18 cellular contexts compared by ENCODE assay signal in the genomic region with DNA sequence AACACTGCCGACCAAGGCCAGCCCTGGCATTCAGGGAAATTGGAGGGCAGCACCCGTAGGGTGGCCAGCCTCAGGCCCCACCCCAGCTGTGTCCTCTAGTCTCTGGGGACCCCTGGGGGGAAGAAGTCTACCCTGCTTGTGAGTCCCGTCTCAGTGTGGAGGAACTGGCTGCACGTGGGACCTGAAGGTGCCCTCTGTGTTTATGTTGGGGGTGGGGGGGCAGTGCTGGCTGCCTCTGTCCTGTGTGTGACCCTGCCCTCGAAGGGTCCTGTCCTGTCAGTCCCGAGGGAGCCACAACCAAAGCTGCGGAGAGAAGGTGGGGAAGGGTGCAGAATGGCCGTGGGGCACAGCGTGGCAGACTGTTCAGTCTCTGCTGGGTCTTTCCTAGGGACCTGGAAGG. TPM values are rescaled to one million over a fixed set of nuclear protein-coding genes. Genes with fewer than 3 reads are reported as not detected.
DNase-seq lines count a peak whose midpoint lies in the region; ATAC-seq, FAIRE-seq and TF ChIP-seq lines count a peak whose summit lies in the region.
"Had no signal": no experiment of that assay in that cellular context is flagged by ENCODE, and none has a peak within 500 bp of the region (broad histone marks: within the 10 kb centered on the region; RNA-seq: fewer than 3 reads in every experiment).

No MANE protein-coding gene starts in this region.

- H3K36me3 Mint-ChIP-seq in stimulated activated memory B cell treated with anti-CD40 and anti-IgM and Interleukin-4, amounts not matched to agents 10 μg/mL and 1 μg/mL and 100 μg/mL, for 72 hours, result no peaks in the 10 kb centered on the region
- no peaks in the 10 kb centered on the region for H3K36me3 Mint-ChIP-seq in CD4-positive, alpha-beta T cell (ENCODE audit: low read depth)
- H3K36me3 Mint-ChIP-seq: CD4-positive, alpha-beta memory T cell had no signal

- no peaks in the 10 kb centered on the region for H3K4me1 Mint-ChIP-seq in stimulated activated memory B cell treated with anti-CD40 and anti-IgM and Interleukin-4, amounts not matched to agents 10 μg/mL and 1 μg/mL and 100 μg/mL, for 72 hours
- no peaks in the 10 kb centered on the region for H3K4me1 Mint-ChIP-seq in CD4-positive, alpha-beta T cell (ENCODE audit: low read depth)
- H3K4me1 Mint-ChIP-seq: CD4-positive, alpha-beta memory T cell; GM23338 had no signal

- H3K79me2 ChIP-seq in K562 (ENCODE audit: control insufficient read depth, insufficient read depth, low read length), result no peaks in the 10 kb centered on the region

- no peaks in the 10 kb centered on the region for H3K9me1 ChIP-seq in K562 (ENCODE audit: control insufficient read depth, insufficient read depth, low read length)

- no peaks in the 10 kb centered on the region for H3K9me3 Mint-ChIP-seq in stimulated activated memory B cell treated with anti-CD40 and anti-IgM and Interleukin-4, amounts not matched to agents 10 μg/mL and 1 μg/mL and 100 μg/mL, for 72 hours
- no peaks in the 10 kb centered on the region for H3K9me3 Mint-ChIP-seq in CD4-positive, alpha-beta T cell
- H3K9me3 Mint-ChIP-seq: CD4-positive, alpha-beta memory T cell; GM23338; HFFc6 had no signal

- intact Hi-C loops in Panc1 (cut with micrococcal nuclease; ENCODE audit: unreplicated experiment), result no loop called here
- intact Hi-C loops in K562 (cut with micrococcal nuclease), result no loop called here
- intact Hi-C loops in kidney (cut with DNase I), result no loop called here
- intact Hi-C loops in CD4-positive, alpha-beta T cell (cut with DNase I, micrococcal nuclease), result no loop called here

- TF ChIP-seq EP300 in K562 (IDR thresholded peaks at IDR 0.05; ENCODE audit: low read length), result no peak

- TF ChIP-seq CTCF in Panc1 (IDR thresholded peaks at IDR 0.05), result no peak
- TF ChIP-seq CTCF in K562 (IDR thresholded peaks at IDR 0.05 in 2 of 3, conservative IDR thresholded peaks at IDR 0.05 in 1 of 3; ENCODE audit: insufficient read depth in 2 of 3, low read depth in 1 of 3, low read length in 3 of 3), result no peak
- TF ChIP-seq CTCF in kidney (IDR thresholded peaks at IDR 0.05; ENCODE audit: borderline replicate concordance, extremely low read depth, insufficient read depth), result no peak
- no peak for TF ChIP-seq CTCF in CD4-positive, alpha-beta T cell (IDR thresholded peaks at IDR 0.05)

- no peak for TF ChIP-seq RAD21 in K562 (CRISPR knock-in tag; conservative IDR thresholded peaks at IDR 0.05 in 1 of 2, IDR thresholded peaks at IDR 0.05 in 1 of 2)

- peaks cover 42% of the 10 kb centered on the region for H3K27me3 Mint-ChIP-seq in stimulated activated memory B cell treated with anti-CD40 and anti-IgM and Interleukin-4, amounts not matched to agents 10 μg/mL and 1 μg/mL and 100 μg/mL, for 72 hours
- H3K27me3 Mint-ChIP-seq in CD4-positive, alpha-beta T cell, result peaks cover 34% of the 10 kb centered on the region

- H3K36me3 ChIP-seq in Panc1 (ENCODE audit: control insufficient read depth, insufficient read depth, low read length) (no peaks in the 10 kb centered on the region), K562 (ENCODE audit: control insufficient read depth, insufficient read depth, low read length) (no peaks in the 10 kb centered on the region), kidney (ENCODE audit: control insufficient read depth in 1 of 2, insufficient read depth in 2 of 2, low read length in 2 of 2) (no peaks in the 10 kb centered on the region)

- peaks cover 26% of the 10 kb centered on the region for H3K4me1 ChIP-seq in Panc1 (ENCODE audit: control insufficient read depth, insufficient read depth, low read length)
- H3K4me1 ChIP-seq in K562 (replicated peaks in 1 of 2; ENCODE audit: control insufficient read depth in 2 of 2, insufficient read depth in 2 of 2, low read length in 2 of 2), result peaks cover 0 to 9% of the 10 kb centered on the region in 2 experiments; a peak in 2 of 5 replicates
- H3K4me1 ChIP-seq in kidney (ENCODE audit: control insufficient read depth in 1 of 2, insufficient read depth in 1 of 2, low read depth in 1 of 2, low read length in 2 of 2), result peaks cover 0 to 3% of the 10 kb centered on the region in 2 donors

- in situ Hi-C loops in Panc1 (cut with HindIII; ENCODE audit: low pct_unique_long_range_greater_than_20kb, low sequenced_read_pairs), result no loop called here
- in situ Hi-C loops in K562 (cut with MboI), result no loop called here

- H3K27ac Mint-ChIP-seq in stimulated activated memory B cell treated with anti-CD40 and anti-IgM and Interleukin-4, amounts not matched to agents 10 μg/mL and 1 μg/mL and 100 μg/mL, for 72 hours, result no peak overlapping the region
- H3K27ac Mint-ChIP-seq in CD4-positive, alpha-beta T cell, result no peak overlapping the region
- H3K27ac Mint-ChIP-seq: CD4-positive, alpha-beta memory T cell; GM23338; HFFc6 had no signal

- H3K4me3 ChIP-seq in Panc1 (ENCODE audit: low read depth in 2 of 2, low read length in 2 of 2) (no peak overlapping the region), K562 (no peak overlapping the region), kidney (ENCODE audit: low read length in 2 of 2) (no peak overlapping the region)
- H3K4me3 ChIP-seq: GM23338 had no signal

- no peak for DNase-seq in Panc1 (ENCODE audit: low read depth, low spot score)
- no peak for DNase-seq in K562 (ENCODE audit: extremely low read depth in 1 of 4, low spot score in 3 of 4)
- DNase-seq in kidney, result peak; percentile 54
- DNase-seq in SHP77 treated with DMSO at 0.1 percent for 48 hours (lab: John Stamatoyannopoulos, UW), result no peak
- no peak for DNase-seq in CD4-positive, alpha-beta T cell
- DNase-seq: AML-193; Calu3; CD4-positive, alpha-beta memory T cell; DMS79 treated with DMSO at 0.1 percent for 48 hours; GF-D8; H7; HFFc6 had no signal

- no peak overlapping the region for H2AFZ ChIP-seq in K562 (ENCODE audit: low read depth, low read length)
- H2AFZ ChIP-seq: GM23338 had no signal

- no peak for ATAC-seq in Panc1
- ATAC-seq in K562, result no peak
- peak; percentile 14 for ATAC-seq in stimulated activated memory B cell treated with anti-CD40 and anti-IgM and Interleukin-4, amounts not matched to agents 10 μg/mL and 1 μg/mL and 100 μg/mL, for 72 hours
- ATAC-seq in GM21737 (IDR thresholded peaks at IDR 0.05; ENCODE audit: unreplicated experiment), result no peak
- ATAC-seq in CD4-positive, alpha-beta T cell (ENCODE audit: poor library complexity), result no peak
- ATAC-seq: GM23338, HCT116 had no signal

- BruUV-seq in Panc1 (replicated peaks; lab: Mats Ljungman, UMichigan) (no TSS peak), K562 (replicated peaks; lab: Mats Ljungman, UMichigan) (no TSS peak)

- H3K27ac ChIP-seq in Panc1 (ENCODE audit: low read length) (peak overlapping the region; percentile 39; the same call in 1 of the 2 replicates), K562 (ENCODE audit: extremely low read depth, low read depth, low read length) (no peak overlapping the region), kidney (ENCODE audit: low read depth in 2 of 2, low read length in 2 of 2) (no peak overlapping the region)
- H3K27ac ChIP-seq in CD4-positive, alpha-beta T cell (ENCODE audit: low read depth, low read length), result no peak overlapping the region
- H3K27ac ChIP-seq: C4-2B had no signal

- POLR2A ChIA-PET in Panc1 (lab: Charles Lee), result interaction anchor here (0.8 kb wide), 1 partner anchor 12 kb away, joined by 3 read pairs; no protein-coding TSS in a partner anchor
- POLR2A ChIA-PET in K562 (lab: Yijun Ruan, JAX), result no interaction called here
- POLR2A ChIA-PET in CD4-positive, alpha-beta T cell (lab: Charles Lee), result no interaction called here

- H3K9ac ChIP-seq in K562 (ENCODE audit: insufficient read depth in 1 of 2, low read depth in 2 of 2, low read length in 2 of 2) (no peak overlapping the region; a peak in 1 of 4 replicates), kidney (ENCODE audit: low read length in 2 of 2) (no peak overlapping the region)

- no peaks in the 10 kb centered on the region for H4K20me1 ChIP-seq in K562 (replicated peaks; ENCODE audit: control insufficient read depth, insufficient read depth, low read length)

- H3K4me3 Mint-ChIP-seq in stimulated activated memory B cell treated with anti-CD40 and anti-IgM and Interleukin-4, amounts not matched to agents 10 μg/mL and 1 μg/mL and 100 μg/mL, for 72 hours, result no peak overlapping the region
- H3K4me3 Mint-ChIP-seq in CD4-positive, alpha-beta T cell, result no peak overlapping the region
- H3K4me3 Mint-ChIP-seq: CD4-positive, alpha-beta memory T cell; GM23338; HFFc6 had no signal

- FAIRE-seq in K562 (lab: Jason Lieb, UNC), result no peak
- FAIRE-seq in kidney (lab: Jason Lieb, UNC), result no peak
- FAIRE-seq: A204.1 had no signal

- H3K9me3 ChIP-seq in Panc1 (ENCODE audit: control insufficient read depth, insufficient read depth, low read depth, low read length), result no peaks in the 10 kb centered on the region
- no peaks in the 10 kb centered on the region for H3K9me3 ChIP-seq in K562 (replicated peaks; ENCODE audit: control insufficient read depth, insufficient read depth, low read depth, low read length)
- H3K9me3 ChIP-seq in kidney (ENCODE audit: control insufficient read depth in 1 of 2, low read length in 2 of 2), result no peaks in the 10 kb centered on the region
- H3K9me3 ChIP-seq in CD4-positive, alpha-beta T cell (ENCODE audit: control insufficient read depth, low read length), result no peaks in the 10 kb centered on the region

- no peak for TF ChIP-seq POLR2A in K562 (conservative IDR thresholded peaks at IDR 0.05)

- H3K4me2 ChIP-seq in K562 (ENCODE audit: insufficient read depth, low read length), result no peak overlapping the region
- H3K4me2 ChIP-seq: GM23338 had no signal

- 18% methylated on average over 9 of the region's 9 CpGs for WGBS in K562 (ENCODE audit: insufficient coverage, low coverage, missing lambda C conversion rate)

- CTCF ChIA-PET in Panc1 (lab: Charles Lee) (no interaction called here), K562 (lab: Yijun Ruan, JAX; ENCODE audit: low intra/inter-chr PET ratio) (no interaction called here)
- CTCF ChIA-PET in CD4-positive, alpha-beta T cell (lab: Charles Lee), result no interaction called here

- H3K27me3 ChIP-seq in Panc1 (ENCODE audit: control insufficient read depth, insufficient read depth, low read length) (no peaks in the 10 kb centered on the region), K562 (ENCODE audit: control insufficient read depth in 2 of 2, insufficient read depth in 2 of 2, low read length in 2 of 2) (peaks cover 5 to 31% of the 10 kb centered on the region in 2 experiments; a peak in 4 of 5 replicates)
- H3K27me3 ChIP-seq in CD4-positive, alpha-beta T cell (ENCODE audit: control insufficient read depth, insufficient read depth, low read length), result peaks cover 5% of the 10 kb centered on the region

RNA-seq across cellular contexts. Expression of a gene that starts 33.5 kb away (rescaled TPM):
- total RNA-seq in Panc1 (2021; ENCODE audit: unreplicated experiment), result 67.3 TPM
- 49.4 TPM for polyA plus RNA-seq in Panc1 (2012; ENCODE audit: insufficient read length)
- 21.5 and 40.8 TPM in 2 replicates for total RNA-seq in K562 (2011; cell fraction: chromatin; rRNA removed; ENCODE audit: low replicate concordance)
- total RNA-seq in K562 (2011; cell fraction: nucleolus; rRNA removed), result 40.7 and 47.7 TPM in 2 replicates
- total RNA-seq in K562 (2011; cell fraction: nucleoplasm; rRNA removed), result 48.1 and 75.0 TPM in 2 replicates
- total RNA-seq in K562 (2014; rRNA removed), result 22.9 and 31.9 TPM in 2 replicates
- 21.9 and 22.2 TPM in 2 replicates for total RNA-seq in K562 (2014; rRNA removed; fragmentation: Illumina TruSeq; extraction: Trizol)
- 28.1 and 29.4 TPM in 2 replicates for total RNA-seq in K562 (2015; rRNA removed; fragmentation: Illumina TruSeq; extraction: Trizol)
- 37.4 and 42.8 TPM in 2 replicates for total RNA-seq in K562 (2021)
- polyA plus RNA-seq in K562 (2011; rRNA removed), result 11.9 and 16.7 TPM in 2 replicates
- 18.3 and 30.0 TPM in 2 replicates for polyA plus RNA-seq in K562 (2011; cell fraction: cytosol; rRNA removed)
- polyA plus RNA-seq in K562 (2011; cell fraction: nucleus; rRNA removed), result 5.5 and 8.8 TPM in 2 replicates
- 17.4 and 33.3 TPM in 2 replicates for polyA plus RNA-seq in K562 (2012)
- polyA plus RNA-seq in K562 (2014; fragmentation: Illumina TruSeq; extraction: Trizol), result 22.5 and 23.4 TPM in 2 replicates
- polyA plus RNA-seq in K562 (2014; fragmentation: Nextera tagmentation; extraction: Ambion mirVana), result 10 to 100 TPM; 19.3 to 47.3 TPM
- 18.8 and 20.9 TPM in 2 replicates for polyA plus RNA-seq in K562 (2014; rRNA removed)
- polyA minus RNA-seq in K562 (2011; rRNA and poly(A)+ RNA removed), result 18.6 and 24.3 TPM in 2 replicates
- polyA minus RNA-seq in K562 (2011; cell fraction: cytosol; rRNA and poly(A)+ RNA removed), result 23.3 and 30.5 TPM in 2 replicates
- polyA minus RNA-seq in K562 (2011; cell fraction: nucleus; rRNA and poly(A)+ RNA removed), result 6.7 and 9.3 TPM in 2 replicates
- 63.7 TPM for total RNA-seq in kidney
- 43.1 TPM for polyA plus RNA-seq in kidney (ENCODE audit: insufficient read depth, low read depth, low replicate concordance)
- total RNA-seq in CD4-positive, alpha-beta T cell, result 10 to 100 TPM; 32.0 to 34.2 TPM

RNA-seq across cellular contexts. Expression of a gene that starts 38.0 kb away (rescaled TPM):
- total RNA-seq in Panc1 (2021; ENCODE audit: unreplicated experiment) (32.8 TPM), K562 (2014; rRNA removed) (0.08 and 0.09 TPM in 2 replicates), K562 (2014; rRNA removed; fragmentation: Illumina TruSeq; extraction: Trizol) (not detected in 2 replicates), K562 (2015; rRNA removed; fragmentation: Illumina TruSeq; extraction: Trizol) (0.04 TPM in 1 of 2 replicates, not detected in the other), K562 (2021) (0.13 and 0.20 TPM in 2 replicates), kidney (8.1 TPM)
- polyA plus RNA-seq in Panc1 (2012; ENCODE audit: insufficient read length), result 44.4 TPM
- total RNA-seq in K562 (2011; cell fraction: chromatin; rRNA removed; ENCODE audit: low replicate concordance), result 0.23 TPM in 1 of 2 replicates, not detected in the other
- 0.13 and 0.17 TPM in 2 replicates for total RNA-seq in K562 (2011; cell fraction: nucleolus; rRNA removed)
- 0.07 TPM in 1 of 2 replicates, not detected in the other for total RNA-seq in K562 (2011; cell fraction: nucleoplasm; rRNA removed)
- polyA plus RNA-seq in K562 (2011; rRNA removed) (0.06 TPM in 1 of 2 replicates, not detected in the other), K562 (2014; fragmentation: Illumina TruSeq; extraction: Trizol) (not detected in 2 replicates), K562 (2014; fragmentation: Nextera tagmentation; extraction: Ambion mirVana) (under 1 TPM in 1 of 2 experiments, not detected in 1; 0.01 TPM), K562 (2014; rRNA removed) (0.08 TPM in 1 of 2 replicates, not detected in the other), kidney (ENCODE audit: insufficient read depth, low read depth, low replicate concordance) (2.1 TPM)
- 0.19 TPM in 1 of 2 replicates, not detected in the other for polyA plus RNA-seq in K562 (2011; cell fraction: cytosol; rRNA removed)
- 0.06 TPM in 1 of 2 replicates, not detected in the other for polyA plus RNA-seq in K562 (2011; cell fraction: nucleus; rRNA removed)
- 0.01 and 0.04 TPM in 2 replicates for polyA plus RNA-seq in K562 (2012)
- polyA minus RNA-seq in K562 (2011; rRNA and poly(A)+ RNA removed), result not detected in 2 replicates
- polyA minus RNA-seq in K562 (2011; cell fraction: cytosol; rRNA and poly(A)+ RNA removed), result not detected in 2 replicates
- 0.13 TPM in 1 of 2 replicates, not detected in the other for polyA minus RNA-seq in K562 (2011; cell fraction: nucleus; rRNA and poly(A)+ RNA removed)
- total RNA-seq in CD4-positive, alpha-beta T cell, result not detected
- total RNA-seq: Calu3; CD4-positive, alpha-beta memory T cell; GM23338; HFFc6 had no signal
- polyA plus RNA-seq: CD4-positive, alpha-beta memory T cell; GM23338 had no signal

RNA-seq across cellular contexts. Expression of a gene that starts 55.3 kb away (rescaled TPM):
- total RNA-seq in Panc1 (2021; ENCODE audit: unreplicated experiment) (55.0 TPM), K562 (2014; rRNA removed) (32.1 and 40.9 TPM in 2 replicates), K562 (2014; rRNA removed; fragmentation: Illumina TruSeq; extraction: Trizol) (48.8 and 49.6 TPM in 2 replicates), K562 (2015; rRNA removed; fragmentation: Illumina TruSeq; extraction: Trizol) (40.8 and 44.7 TPM in 2 replicates), K562 (2021) (45.6 and 51.7 TPM in 2 replicates), kidney (0.63 TPM)
- 14.4 TPM for polyA plus RNA-seq in Panc1 (2012; ENCODE audit: insufficient read length)
- total RNA-seq in K562 (2011; cell fraction: chromatin; rRNA removed; ENCODE audit: low replicate concordance), result 31.6 and 48.8 TPM in 2 replicates
- 18.2 and 18.7 TPM in 2 replicates for total RNA-seq in K562 (2011; cell fraction: nucleolus; rRNA removed)
- total RNA-seq in K562 (2011; cell fraction: nucleoplasm; rRNA removed), result 30.9 and 35.8 TPM in 2 replicates
- polyA plus RNA-seq in K562 (2011; rRNA removed) (54.2 and 61.7 TPM in 2 replicates), K562 (2014; fragmentation: Illumina TruSeq; extraction: Trizol) (53.4 and 60.1 TPM in 2 replicates), K562 (2014; fragmentation: Nextera tagmentation; extraction: Ambion mirVana) (10 to 100 TPM; 11.3 to 13.4 TPM), K562 (2014; rRNA removed) (43.6 and 46.2 TPM in 2 replicates), kidney (ENCODE audit: insufficient read depth, low read depth, low replicate concordance) (not detected)
- 43.0 and 48.2 TPM in 2 replicates for polyA plus RNA-seq in K562 (2011; cell fraction: cytosol; rRNA removed)
- 35.5 and 42.4 TPM in 2 replicates for polyA plus RNA-seq in K562 (2011; cell fraction: nucleus; rRNA removed)
- polyA plus RNA-seq in K562 (2012), result 30.2 and 32.1 TPM in 2 replicates
- 25.6 and 28.3 TPM in 2 replicates for polyA minus RNA-seq in K562 (2011; rRNA and poly(A)+ RNA removed)
- polyA minus RNA-seq in K562 (2011; cell fraction: cytosol; rRNA and poly(A)+ RNA removed), result 17.7 and 17.8 TPM in 2 replicates
- polyA minus RNA-seq in K562 (2011; cell fraction: nucleus; rRNA and poly(A)+ RNA removed), result 9.8 and 11.0 TPM in 2 replicates
- 1 to 10 TPM; 1.0 to 1.1 TPM for total RNA-seq in CD4-positive, alpha-beta T cell
- polyA plus RNA-seq: CD4-positive, alpha-beta memory T cell had no signal

Comparison
In these comparisons a context has a peak if more than half of its experiments do, and no peak if none do; other contexts are left out.
1. RNA of a gene that starts 55.3 kb away (total RNA-seq): 55.0 TPM in Panc1 (single experiment) and 18.2 to 51.7 TPM in K562; 1.0 to 1.1 TPM in CD4-positive, alpha-beta T cell and 0.63 TPM in kidney (single experiment); every median in the first group is over 4 times any median in the second.